ENCODE assay signal across 8 cellular contexts in the genomic region with DNA sequence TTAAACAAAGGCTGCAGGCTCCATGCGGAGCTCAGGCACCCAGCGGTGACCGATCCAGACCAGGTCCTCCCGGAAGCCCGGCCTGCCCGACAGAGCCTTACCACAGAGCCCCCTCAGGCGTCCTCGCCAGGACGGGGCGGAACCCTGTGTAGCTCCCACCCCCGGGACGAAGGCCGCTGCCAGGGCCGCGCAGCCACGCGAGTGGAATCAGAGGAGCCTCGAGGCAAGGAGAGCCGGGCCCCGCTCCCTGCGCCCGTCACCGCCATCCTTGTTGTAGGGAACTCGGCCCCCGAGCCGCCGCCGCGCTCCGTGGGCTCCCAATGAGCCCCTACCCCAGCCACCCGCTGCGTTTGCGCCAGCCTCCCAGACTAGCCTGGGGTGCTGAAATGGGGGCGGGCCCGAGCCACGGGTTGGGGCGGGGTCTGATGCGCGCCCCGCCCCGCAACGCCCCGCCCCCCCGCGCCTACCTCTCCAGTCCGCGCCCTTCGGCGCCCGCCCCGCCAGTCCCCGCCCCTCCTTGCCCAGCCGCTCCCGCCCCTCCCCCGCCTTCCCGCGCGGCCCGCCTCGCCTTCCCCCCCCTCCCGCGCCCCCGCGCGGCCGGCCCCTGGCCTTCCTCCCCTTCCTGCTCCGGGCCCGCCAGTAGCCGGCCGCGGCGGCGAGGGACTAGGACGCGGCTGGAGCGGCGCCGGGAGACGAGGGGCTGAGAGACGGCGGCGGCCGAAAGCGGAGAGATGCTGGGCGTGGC. TPM values are rescaled to one million over a fixed set of nuclear protein-coding genes. Genes with fewer than 3 reads are reported as not detected.
DNase-seq lines count a peak whose midpoint lies in the region; ATAC-seq and TF ChIP-seq lines count a peak whose summit lies in the region.

A gene with protein sequence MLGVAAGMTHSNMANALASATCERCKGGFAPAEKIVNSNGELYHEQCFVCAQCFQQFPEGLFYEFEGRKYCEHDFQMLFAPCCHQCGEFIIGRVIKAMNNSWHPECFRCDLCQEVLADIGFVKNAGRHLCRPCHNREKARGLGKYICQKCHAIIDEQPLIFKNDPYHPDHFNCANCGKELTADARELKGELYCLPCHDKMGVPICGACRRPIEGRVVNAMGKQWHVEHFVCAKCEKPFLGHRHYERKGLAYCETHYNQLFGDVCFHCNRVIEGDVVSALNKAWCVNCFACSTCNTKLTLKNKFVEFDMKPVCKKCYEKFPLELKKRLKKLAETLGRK (plus strand): TSS at position 639 of the 745 bp plus-strand sequence. CDS start 93 bp downstream, at position 732.

- DNase-seq in NCI-H1092 treated with DMSO at 0.1 percent for 48 hours (lab: John Stamatoyannopoulos, UW) (peak; percentile 73), T-cell (peak; percentile 68 to 87 (median 82)), heart left ventricle (peak; percentile 94 to 96 (median 95)), posterior vena cava (ENCODE audit: low spot score) (peak; percentile 97), upper lobe of left lung (peak; percentile 94 to 99)

- intact Hi-C loops in heart left ventricle (cut with DNase I), result loop anchor here in 6 of 10 donors (2.0 to 10.0 kb wide), 5 partner anchors 45 to 101 kb away; no protein-coding TSS in a partner anchor
- intact Hi-C loops in posterior vena cava (cut with DNase I), result loop anchor here in 1 of 2 donors (10.0 kb wide), 1 partner anchor 51 kb away; no protein-coding TSS in a partner anchor

- no peaks in the 10 kb centered on the region for H3K36me3 ChIP-seq in heart left ventricle
- no peaks in the 10 kb centered on the region for H3K36me3 ChIP-seq in upper lobe of left lung

- CTCF ChIA-PET in T-cell (lab: Charles Lee), result interaction anchor here (0.6 to 1.7 kb wide), 5 partner anchors 16 to 105 kb away, joined by 4 to 10 read pairs (median 9); no protein-coding TSS in a partner anchor

- peak; percentile 87 for ATAC-seq in HG02610 (IDR thresholded peaks at IDR 0.05; ENCODE audit: unreplicated experiment)
- peak; percentile 91 to 97 (median 94) for ATAC-seq in T-cell (replicated peaks in 1 of 4)
- peak; percentile 88 to 98 (median 98) for ATAC-seq in heart left ventricle
- peak; percentile 98 to 99 for ATAC-seq in upper lobe of left lung (ENCODE audit: low FRiP score in 2 of 2)

- H3K27ac Mint-ChIP-seq in T-cell, result peak within 1 kb of the TSS; percentile 73 to 82

- H3K9me3 ChIP-seq in heart left ventricle, result no peaks in the 10 kb centered on the region
- H3K9me3 ChIP-seq in upper lobe of left lung, result no peaks in the 10 kb centered on the region

- H3K36me3 Mint-ChIP-seq in T-cell, result no peaks in the 10 kb centered on the region

- TF ChIP-seq POLR2A in heart left ventricle (IDR thresholded peaks at IDR 0.05), result peak; percentile 34 to 73
- peak; percentile 68 to 89 (median 74) for TF ChIP-seq POLR2A in upper lobe of left lung (IDR thresholded peaks at IDR 0.05)

- H3K9me3 Mint-ChIP-seq in T-cell, result no peaks in the 10 kb centered on the region

- TF ChIP-seq CTCF in GM12874 (IDR thresholded peaks at IDR 0.05; ENCODE audit: insufficient read depth, low read depth, low read length) (peak; percentile 19; the same call in 1 of the 2 replicates), heart left ventricle (IDR thresholded peaks at IDR 0.05) (peak in 3 of 12 donors; percentile 14 to 27 (median 23)), upper lobe of left lung (IDR thresholded peaks at IDR 0.05) (peak in 2 of 6 experiments; percentile 23 to 32)

- POLR2A ChIA-PET in T-cell (lab: Charles Lee), result interaction anchor here in 1 of 2 donors (0.6 to 1.3 kb wide), 3 partner anchors 50 to 185 kb away, joined by 3 to 6 read pairs (median 5); no protein-coding TSS in a partner anchor

- peak in 1 of 4 donors; percentile 3 for TF ChIP-seq EP300 in upper lobe of left lung (IDR thresholded peaks at IDR 0.05)

- 0 to 1% (median 1%) methylated on average over 50 to 85 of the region's 85 CpGs for WGBS in adipose tissue, 3 donors
- WGBS in heart left ventricle, 4 donors, result 1% methylated on average over 25 to 79 of the region's 85 CpGs
- 0 to 5% methylated on average over 7 to 26 of the region's 85 CpGs for WGBS in upper lobe of left lung, 2 donors

- peaks cover 35 to 40% (median 35%) of the 10 kb centered on the region in 3 donors for H3K4me1 Mint-ChIP-seq in T-cell

- H3K4me3 ChIP-seq in heart left ventricle (peak within 1 kb of the TSS; percentile 50 to 98 (median 77)), upper lobe of left lung (peak within 1 kb of the TSS; percentile 48 to 58 (median 52))

- H3K4me1 ChIP-seq in heart left ventricle (peaks cover 0 to 31% (median 15%) of the 10 kb centered on the region in 12 donors), upper lobe of left lung (peaks cover 6 to 18% (median 12%) of the 10 kb centered on the region in 4 donors)

- H3K27me3 ChIP-seq in heart left ventricle, result no peaks in the 10 kb centered on the region
- H3K27me3 ChIP-seq in upper lobe of left lung, result no peaks in the 10 kb centered on the region

- peak within 1 kb of the TSS; percentile 88 to 93 (median 92) for H3K4me3 Mint-ChIP-seq in T-cell

- H3K27me3 Mint-ChIP-seq in T-cell, result no peaks in the 10 kb centered on the region

- peak within 1 kb of the TSS; percentile 51 for H3K27ac ChIP-seq in adipose tissue (ENCODE audit: low read depth, low read length)
- peak within 1 kb of the TSS; percentile 58 to 94 (median 91) for H3K27ac ChIP-seq in heart left ventricle
- H3K27ac ChIP-seq in upper lobe of left lung, result peak within 1 kb of the TSS; percentile 87 to 90 (median 88)

RNA-seq across cellular contexts. Expression of the gene that starts here (rescaled TPM):
- 10 to 100 TPM; 55.5 to 82.8 (median 56.9) TPM for total RNA-seq in T-cell
- polyA plus RNA-seq in adipose tissue, result 10 to 100 TPM; 15.8 to 64.4 (median 40.0) TPM
- total RNA-seq in heart left ventricle, result 100 to 1,000 TPM in 2 of 9 donors, 10 to 100 TPM in 7; 65.8 to 136 (median 82.3) TPM
- 10 to 100 TPM; 21.3 to 38.1 TPM for polyA plus RNA-seq in heart left ventricle
- total RNA-seq in posterior vena cava, result 10 to 100 TPM; 58.6 to 68.9 TPM
- 100 to 1,000 TPM in 1 of 6 donors, 10 to 100 TPM in 5; 51.3 to 148 (median 87.7) TPM for total RNA-seq in upper lobe of left lung

Comparison
In these comparisons a context has a peak if more than half of its experiments do, and no peak if none do; other contexts are left out.
1. Peak in every context shown above with its lines: DNase-seq, ATAC-seq, H3K4me3 ChIP-seq and H3K27ac ChIP-seq.